ENCODE assay signal across 8 cellular contexts in genomic region chr11:2893021-2893528, GRCh38. TPM values are rescaled to one million over a fixed set of nuclear protein-coding genes. Genes with fewer than 3 reads are reported as not detected.
DNase-seq lines count a peak whose midpoint lies in the region; ATAC-seq and TF ChIP-seq lines count a peak whose summit lies in the region.

No MANE protein-coding gene starts in this region.

- H3K27me3 ChIP-seq in BLaER1: no peaks in the 10 kb centered on the region
- H3K27me3 ChIP-seq in duodenal mucosa (ENCODE audit: control insufficient read depth in 1 of 2, insufficient read depth in 2 of 2, low read length in 2 of 2): no peaks in the 10 kb centered on the region
- H3K27me3 ChIP-seq in neural cell (ENCODE audit: insufficient read depth, low read depth, low read length): no peaks in the 10 kb centered on the region

- H4K20me1 ChIP-seq in BLaER1: no peaks in the 10 kb centered on the region
- no peaks in the 10 kb centered on the region for H4K20me1 ChIP-seq in neural cell (ENCODE audit: insufficient read depth)

- H3K4me2 ChIP-seq in BLaER1 (peak overlapping the region; percentile 93), neural cell (ENCODE audit: low read length) (no peak overlapping the region)

- no peaks in the 10 kb centered on the region for H3K36me3 ChIP-seq in BLaER1
- no peaks in the 10 kb centered on the region for H3K36me3 ChIP-seq in KOPT-K1 (ENCODE audit: insufficient read depth, low read length)
- H3K36me3 ChIP-seq in duodenal mucosa (ENCODE audit: control insufficient read depth in 1 of 2, insufficient read depth in 2 of 2, low read length in 2 of 2): no peaks in the 10 kb centered on the region
- H3K36me3 ChIP-seq in neural cell (ENCODE audit: insufficient read depth, low read length): no peaks in the 10 kb centered on the region

- H2AFZ ChIP-seq in neural cell (ENCODE audit: low read depth, low read length): no peak overlapping the region

- TF ChIP-seq CTCF in neural cell (IDR thresholded peaks at IDR 0.05; ENCODE audit: poor library complexity, severe bottlenecking): no peak

- H3F3A ChIP-seq in neural cell (ENCODE audit: insufficient read depth, low read length, poor library complexity, severe bottlenecking): no peaks in the 10 kb centered on the region

- H3K79me2 ChIP-seq in neural cell (replicated peaks; ENCODE audit: insufficient read depth, low read length): no peaks in the 10 kb centered on the region

- no peak for TF ChIP-seq RAD21 in neural cell (conservative IDR thresholded peaks at IDR 0.05)

- no peak for TF ChIP-seq EP300 in neural cell (conservative IDR thresholded peaks at IDR 0.05; ENCODE audit: poor library complexity, severe bottlenecking)

- H3K9me2 ChIP-seq in neural cell (ENCODE audit: insufficient read depth, low read length): no peaks in the 10 kb centered on the region

- H3K27ac ChIP-seq in BLaER1: peak overlapping the region; percentile 88
- peak overlapping the region; percentile 79 for H3K27ac ChIP-seq in KOPT-K1 (ENCODE audit: low read depth, low read length, poor library complexity, severe bottlenecking)
- no peak overlapping the region for H3K27ac ChIP-seq in duodenal mucosa (ENCODE audit: low read depth, low read length)
- H3K27ac ChIP-seq in neural cell (ENCODE audit: low read length): no peak overlapping the region

- DNase-seq in glomerular visceral epithelial cell (ENCODE audit: extremely low spot score) (no peak), posterior vena cava (ENCODE audit: low spot score) (no peak), superior temporal gyrus (ENCODE audit: extremely low spot score) (no peak)

- H3K9ac ChIP-seq in BLaER1 (peak overlapping the region; percentile 72), duodenal mucosa (ENCODE audit: low read depth in 1 of 2, low read length in 2 of 2) (peak overlapping the region; percentile 46 to 76), neural cell (ENCODE audit: low read length) (peak overlapping the region; percentile 45)

- H3K9me3 ChIP-seq in BLaER1: no peaks in the 10 kb centered on the region
- no peaks in the 10 kb centered on the region for H3K9me3 ChIP-seq in KOPT-K1 (ENCODE audit: insufficient read depth, low read length, poor library complexity, severe bottlenecking)
- no peaks in the 10 kb centered on the region for H3K9me3 ChIP-seq in duodenal mucosa (ENCODE audit: control insufficient read depth in 1 of 2, low read length in 2 of 2)
- H3K9me3 ChIP-seq in neural cell (ENCODE audit: low read length): no peaks in the 10 kb centered on the region

- peaks cover 58% of the 10 kb centered on the region for H3K4me1 ChIP-seq in BLaER1
- peaks cover 29 to 33% of the 10 kb centered on the region in 2 donors for H3K4me1 ChIP-seq in duodenal mucosa (ENCODE audit: control insufficient read depth in 1 of 2, insufficient read depth in 2 of 2, low read length in 2 of 2)

- ATAC-seq in GM21367 (IDR thresholded peaks at IDR 0.05; ENCODE audit: unreplicated experiment): no peak

- peak overlapping the region; percentile 56 for H3K4me3 ChIP-seq in BLaER1
- peak overlapping the region; percentile 65 to 68 for H3K4me3 ChIP-seq in duodenal mucosa (ENCODE audit: low read depth in 1 of 2, low read length in 2 of 2)
- H3K4me3 ChIP-seq in neural cell (ENCODE audit: low read length): peak overlapping the region; percentile 33

- intact Hi-C loops in posterior vena cava (cut with DNase I): loop anchor here (5.0 to 10.0 kb wide), 2 partner anchors 466 to 588 kb away; partner anchors contain the start of genes C11orf21 (in 1 of the 2) and TSPAN32 (in 1 of the 2)

TF ChIP-seq in neural cell, 6 proteins besides CTCF, POLR2A, EP300 and RAD21:
- no peak for TF ChIP-seq MXI1 (conservative IDR thresholded peaks at IDR 0.05; ENCODE audit: poor library complexity, severe bottlenecking)
- no peak for TF ChIP-seq EZH2 (IDR thresholded peaks at IDR 0.05; ENCODE audit: borderline replicate concordance, insufficient read depth, low read length, poor library complexity, severe bottlenecking)
- TF ChIP-seq POLR2AphosphoS5 (IDR thresholded peaks at IDR 0.05): no peak
- no peak for TF ChIP-seq SMC3 (conservative IDR thresholded peaks at IDR 0.05; ENCODE audit: poor library complexity)
- no peak for TF ChIP-seq REST (IDR thresholded peaks at IDR 0.05; ENCODE audit: borderline replicate concordance)
- TF ChIP-seq TAF1 (IDR thresholded peaks at IDR 0.05; ENCODE audit: low read depth): no peak

RNA-seq across cellular contexts. Expression of gene CDKN1C, which starts 7.5 kb away (rescaled TPM):
- 36.7 and 51.2 TPM in 2 replicates for polyA plus RNA-seq in neural cell
- polyA minus RNA-seq in neural cell: 24.7 and 27.3 TPM in 2 replicates
- 10 to 100 TPM; 23.6 to 58.8 TPM for total RNA-seq in posterior vena cava

RNA-seq across cellular contexts. Expression of gene PHLDA2, which starts 36.1 kb away (rescaled TPM):
- not detected in 2 replicates for polyA plus RNA-seq in neural cell
- not detected in 2 replicates for polyA minus RNA-seq in neural cell
- total RNA-seq in posterior vena cava: 1 to 10 TPM; 4.6 to 8.1 TPM

Comparison
In these comparisons a context has a peak if more than half of its experiments do, and no peak if none do; other contexts are left out.
1. H3K27ac ChIP-seq: peak in BLaER1 (single experiment) and KOPT-K1 (single experiment); none in duodenal mucosa (single experiment) and neural cell (single experiment).
2. Peak in every context shown above with its lines, with median percentiles within 50 percentile points of each other: H3K4me3 ChIP-seq and H3K9ac ChIP-seq.